Comparison of ENCODE assay signal across 25 cellular contexts in the genomic region with DNA sequence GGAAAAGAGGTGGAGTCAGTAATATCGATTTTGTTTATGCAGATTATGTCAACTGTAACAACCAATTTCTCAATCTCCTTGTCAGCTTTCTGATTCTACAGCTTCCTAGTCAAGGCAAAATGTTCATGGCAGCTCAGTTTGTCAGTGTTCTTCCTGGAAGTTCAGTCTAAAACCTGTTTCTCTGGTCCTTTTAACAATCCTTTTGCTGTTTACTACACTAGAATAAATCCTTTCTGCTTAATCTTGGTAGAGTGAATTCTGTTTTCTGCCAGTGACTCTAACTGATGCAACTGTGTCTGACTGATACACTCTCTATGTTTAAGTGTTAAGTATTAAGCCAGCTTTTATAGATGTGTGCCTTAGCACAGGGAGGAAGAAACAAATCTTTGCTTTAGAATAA.
"Had no signal": no experiment of that assay in that cellular context is flagged by ENCODE, and none has a peak within 500 bp of the region (broad histone marks: within the 10 kb centered on the region; RNA-seq: fewer than 3 reads in every experiment).

No MANE protein-coding gene starts in this region.

- H3K9me3 ChIP-seq: colonic mucosa, esophagus muscularis mucosa, gastrocnemius medialis, heart right ventricle, left ventricle myocardium inferior, lower lobe of right lung, psoas muscle, stomach, thoracic aorta, transverse colon had no signal

- H3K4me3 ChIP-seq: colonic mucosa, esophagus muscularis mucosa, gastrocnemius medialis, heart right ventricle, left ventricle myocardium inferior, lower lobe of right lung, neural progenitor cell, psoas muscle, stomach, thoracic aorta, transverse colon had no signal

- ATAC-seq: gastrocnemius medialis, heart right ventricle, lower lobe of right lung, natural killer cell, psoas muscle, sciatic nerve had no signal

- H3K79me2 ChIP-seq: parathyroid adenoma had no signal

- H3K36me3 ChIP-seq: colonic mucosa, esophagus muscularis mucosa, gastrocnemius medialis, heart right ventricle, left ventricle myocardium inferior, lower lobe of right lung, neural progenitor cell, stomach, thoracic aorta, transverse colon had no signal

- H2AFZ ChIP-seq: neural progenitor cell, parathyroid adenoma had no signal

- H3K4me1 ChIP-seq: colonic mucosa, esophagus muscularis mucosa, gastrocnemius medialis, heart right ventricle, left ventricle myocardium inferior, lower lobe of right lung, parathyroid adenoma, psoas muscle, stomach, transverse colon had no signal

- H3K36me3 Mint-ChIP-seq: memory B cell, mesothelial cell of epicardium, natural killer cell, neural progenitor cell had no signal

- H3K27ac Mint-ChIP-seq: endodermal cell, memory B cell, mesothelial cell of epicardium, natural killer cell, neural progenitor cell had no signal

- H3K4me3 Mint-ChIP-seq: endodermal cell, memory B cell, mesothelial cell of epicardium, natural killer cell, neural progenitor cell had no signal

- H3K9ac ChIP-seq: neural progenitor cell, parathyroid adenoma had no signal

- H3K9me3 Mint-ChIP-seq: endodermal cell, memory B cell, mesothelial cell of epicardium, natural killer cell had no signal

- H3K27me3 ChIP-seq: colonic mucosa, esophagus muscularis mucosa, gastrocnemius medialis, heart right ventricle, neural progenitor cell, stomach, transverse colon had no signal

- H3K4me2 ChIP-seq: neural progenitor cell had no signal

- DNase-seq: colonic mucosa; dermis blood vessel endothelial cell; endodermal cell; gastrocnemius medialis; heart right ventricle; islet precursor cell; left ventricle myocardium inferior; lower lobe of right lung; natural killer cell; occipital lobe; psoas muscle; retina; stimulated activated CD4-positive, alpha-beta T cell treated with anti-CD3 and anti-CD28 coated beads, Interleukin-2, amount 100 ng/mL, for 24 hours; stimulated activated CD4-positive, alpha-beta T cell treated with anti-CD3 and anti-CD28 coated beads, Interleukin-4, amount 100 ng/mL, for 4 hours; stimulated activated naive CD4-positive, alpha-beta T cell; stomach; substantia nigra; transverse colon had no signal

- H3K4me1 Mint-ChIP-seq: memory B cell, natural killer cell had no signal

- H3K27ac ChIP-seq: colonic mucosa, esophagus muscularis mucosa, gastrocnemius medialis, heart right ventricle, left ventricle myocardium inferior, lower lobe of right lung, neural progenitor cell, parathyroid adenoma, psoas muscle, stomach, thoracic aorta, transverse colon had no signal
